21 cellular contexts compared by ENCODE assay signal in genomic region chr4:30743897-30744296, GRCh38.
"Had no signal": no experiment of that assay in that cellular context is flagged by ENCODE, and none has a peak within 500 bp of the region (broad histone marks: within the 10 kb centered on the region; RNA-seq: fewer than 3 reads in every experiment).

No MANE protein-coding gene starts in this region.

- H3K36me3 Mint-ChIP-seq: naive B cell; stimulated activated effector memory CD8-positive, alpha-beta T cell treated with anti-CD3 and anti-CD28 coated beads, Interleukin-12 subunit alpha, Interleukin-12 subunit beta, amount 100 ng/mL, for 72 hours had no signal

- H3K9me3 ChIP-seq: heart left ventricle, psoas muscle, right lobe of liver, suprapubic skin, transverse colon had no signal

- H3K27me3 Mint-ChIP-seq: central memory CD8-positive, alpha-beta T cell; dendritic cell treated with granulocyte-macrophage colony-stimulating factor and Interleukin-4, amounts not matched to agents 40 ng/mL and 50 ng/mL, for 4 days; effector memory CD8-positive, alpha-beta T cell; naive B cell had no signal

- H3K27ac Mint-ChIP-seq: dendritic cell treated with granulocyte-macrophage colony-stimulating factor and Interleukin-4, amounts not matched to agents 40 ng/mL and 50 ng/mL, for 4 days; effector memory CD8-positive, alpha-beta T cell; naive B cell; nephron; stimulated activated effector memory CD8-positive, alpha-beta T cell treated with anti-CD3 and anti-CD28 coated beads, Interleukin-12 subunit alpha, Interleukin-12 subunit beta, amount 100 ng/mL, for 72 hours had no signal

- H3K4me3 Mint-ChIP-seq: central memory CD8-positive, alpha-beta T cell; dendritic cell treated with granulocyte-macrophage colony-stimulating factor and Interleukin-4, amounts not matched to agents 40 ng/mL and 50 ng/mL, for 4 days; effector memory CD8-positive, alpha-beta T cell; naive B cell; nephron; stimulated activated effector memory CD8-positive, alpha-beta T cell treated with anti-CD3 and anti-CD28 coated beads, Interleukin-12 subunit alpha, Interleukin-12 subunit beta, amount 100 ng/mL, for 72 hours had no signal

- H3K27ac ChIP-seq: epithelial cell of prostate, psoas muscle, right lobe of liver, suprapubic skin had no signal

- H3K9me3 Mint-ChIP-seq: dendritic cell treated with granulocyte-macrophage colony-stimulating factor and Interleukin-4, amounts not matched to agents 40 ng/mL and 50 ng/mL, for 4 days; nephron had no signal

- H3K4me1 Mint-ChIP-seq: central memory CD8-positive, alpha-beta T cell; naive B cell; nephron; stimulated activated effector memory CD8-positive, alpha-beta T cell treated with anti-CD3 and anti-CD28 coated beads, Interleukin-12 subunit alpha, Interleukin-12 subunit beta, amount 100 ng/mL, for 72 hours had no signal

- H3K36me3 ChIP-seq: heart left ventricle, right lobe of liver, suprapubic skin, transverse colon had no signal

- FAIRE-seq: islet of Langerhans had no signal

- H3K4me3 ChIP-seq: heart left ventricle, psoas muscle, right lobe of liver, suprapubic skin, transverse colon had no signal

- DNase-seq: effector memory CD8-positive, alpha-beta T cell; foreskin melanocyte; heart left ventricle; hypothalamus; mammary epithelial cell; midbrain; naive B cell; psoas muscle; retina; right lobe of liver; stimulated activated CD4-positive, alpha-beta T cell treated with anti-CD3 and anti-CD28 coated beads, Interleukin-4, amount 100 ng/mL, for 1 hour; stimulated activated CD8-positive, alpha-beta memory T cell treated with anti-CD3 and anti-CD28 coated beads, Interleukin-4, amount 100 ng/mL, for 48 hours; stimulated activated naive CD8-positive, alpha-beta T cell treated with anti-CD3 and anti-CD28 coated beads, Interleukin-15, Interleukin-2, amounts not matched to agents 100 U/mL and 50 U/mL, for 24 hours; transverse colon had no signal

- H3K4me1 ChIP-seq: psoas muscle, right lobe of liver, suprapubic skin, transverse colon had no signal

- H3K27me3 ChIP-seq: heart left ventricle, right lobe of liver, suprapubic skin, transverse colon had no signal
